In the genomic region with DNA sequence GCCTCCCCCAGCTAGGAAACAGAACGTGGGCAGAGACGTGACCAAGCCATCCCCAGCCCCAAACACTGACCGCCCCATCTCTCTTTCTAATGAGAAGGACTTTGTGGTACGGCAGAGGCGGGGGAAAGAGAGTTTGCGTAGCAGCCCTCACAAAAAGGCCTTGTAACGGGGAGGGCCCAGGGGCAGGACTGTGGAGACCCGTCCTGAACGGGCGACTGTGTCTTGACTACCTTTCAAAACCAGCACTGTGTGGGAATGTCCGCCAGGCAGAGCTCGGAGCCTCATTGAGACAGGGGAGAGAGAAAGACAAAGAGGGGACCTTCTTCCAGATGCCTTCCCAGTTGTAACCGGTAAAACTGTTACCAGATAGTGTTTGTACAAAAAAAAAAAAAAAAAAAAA, we compare ENCODE assay signal across 1 cellular context.
TF ChIP-seq lines count a peak whose summit lies in the region.

No MANE protein-coding gene starts in this region.

TF ChIP-seq in GM23338, 12 proteins besides CTCF, POLR2A, EP300 and RAD21 (continued from another document):
- TF ChIP-seq, protein P1, sequence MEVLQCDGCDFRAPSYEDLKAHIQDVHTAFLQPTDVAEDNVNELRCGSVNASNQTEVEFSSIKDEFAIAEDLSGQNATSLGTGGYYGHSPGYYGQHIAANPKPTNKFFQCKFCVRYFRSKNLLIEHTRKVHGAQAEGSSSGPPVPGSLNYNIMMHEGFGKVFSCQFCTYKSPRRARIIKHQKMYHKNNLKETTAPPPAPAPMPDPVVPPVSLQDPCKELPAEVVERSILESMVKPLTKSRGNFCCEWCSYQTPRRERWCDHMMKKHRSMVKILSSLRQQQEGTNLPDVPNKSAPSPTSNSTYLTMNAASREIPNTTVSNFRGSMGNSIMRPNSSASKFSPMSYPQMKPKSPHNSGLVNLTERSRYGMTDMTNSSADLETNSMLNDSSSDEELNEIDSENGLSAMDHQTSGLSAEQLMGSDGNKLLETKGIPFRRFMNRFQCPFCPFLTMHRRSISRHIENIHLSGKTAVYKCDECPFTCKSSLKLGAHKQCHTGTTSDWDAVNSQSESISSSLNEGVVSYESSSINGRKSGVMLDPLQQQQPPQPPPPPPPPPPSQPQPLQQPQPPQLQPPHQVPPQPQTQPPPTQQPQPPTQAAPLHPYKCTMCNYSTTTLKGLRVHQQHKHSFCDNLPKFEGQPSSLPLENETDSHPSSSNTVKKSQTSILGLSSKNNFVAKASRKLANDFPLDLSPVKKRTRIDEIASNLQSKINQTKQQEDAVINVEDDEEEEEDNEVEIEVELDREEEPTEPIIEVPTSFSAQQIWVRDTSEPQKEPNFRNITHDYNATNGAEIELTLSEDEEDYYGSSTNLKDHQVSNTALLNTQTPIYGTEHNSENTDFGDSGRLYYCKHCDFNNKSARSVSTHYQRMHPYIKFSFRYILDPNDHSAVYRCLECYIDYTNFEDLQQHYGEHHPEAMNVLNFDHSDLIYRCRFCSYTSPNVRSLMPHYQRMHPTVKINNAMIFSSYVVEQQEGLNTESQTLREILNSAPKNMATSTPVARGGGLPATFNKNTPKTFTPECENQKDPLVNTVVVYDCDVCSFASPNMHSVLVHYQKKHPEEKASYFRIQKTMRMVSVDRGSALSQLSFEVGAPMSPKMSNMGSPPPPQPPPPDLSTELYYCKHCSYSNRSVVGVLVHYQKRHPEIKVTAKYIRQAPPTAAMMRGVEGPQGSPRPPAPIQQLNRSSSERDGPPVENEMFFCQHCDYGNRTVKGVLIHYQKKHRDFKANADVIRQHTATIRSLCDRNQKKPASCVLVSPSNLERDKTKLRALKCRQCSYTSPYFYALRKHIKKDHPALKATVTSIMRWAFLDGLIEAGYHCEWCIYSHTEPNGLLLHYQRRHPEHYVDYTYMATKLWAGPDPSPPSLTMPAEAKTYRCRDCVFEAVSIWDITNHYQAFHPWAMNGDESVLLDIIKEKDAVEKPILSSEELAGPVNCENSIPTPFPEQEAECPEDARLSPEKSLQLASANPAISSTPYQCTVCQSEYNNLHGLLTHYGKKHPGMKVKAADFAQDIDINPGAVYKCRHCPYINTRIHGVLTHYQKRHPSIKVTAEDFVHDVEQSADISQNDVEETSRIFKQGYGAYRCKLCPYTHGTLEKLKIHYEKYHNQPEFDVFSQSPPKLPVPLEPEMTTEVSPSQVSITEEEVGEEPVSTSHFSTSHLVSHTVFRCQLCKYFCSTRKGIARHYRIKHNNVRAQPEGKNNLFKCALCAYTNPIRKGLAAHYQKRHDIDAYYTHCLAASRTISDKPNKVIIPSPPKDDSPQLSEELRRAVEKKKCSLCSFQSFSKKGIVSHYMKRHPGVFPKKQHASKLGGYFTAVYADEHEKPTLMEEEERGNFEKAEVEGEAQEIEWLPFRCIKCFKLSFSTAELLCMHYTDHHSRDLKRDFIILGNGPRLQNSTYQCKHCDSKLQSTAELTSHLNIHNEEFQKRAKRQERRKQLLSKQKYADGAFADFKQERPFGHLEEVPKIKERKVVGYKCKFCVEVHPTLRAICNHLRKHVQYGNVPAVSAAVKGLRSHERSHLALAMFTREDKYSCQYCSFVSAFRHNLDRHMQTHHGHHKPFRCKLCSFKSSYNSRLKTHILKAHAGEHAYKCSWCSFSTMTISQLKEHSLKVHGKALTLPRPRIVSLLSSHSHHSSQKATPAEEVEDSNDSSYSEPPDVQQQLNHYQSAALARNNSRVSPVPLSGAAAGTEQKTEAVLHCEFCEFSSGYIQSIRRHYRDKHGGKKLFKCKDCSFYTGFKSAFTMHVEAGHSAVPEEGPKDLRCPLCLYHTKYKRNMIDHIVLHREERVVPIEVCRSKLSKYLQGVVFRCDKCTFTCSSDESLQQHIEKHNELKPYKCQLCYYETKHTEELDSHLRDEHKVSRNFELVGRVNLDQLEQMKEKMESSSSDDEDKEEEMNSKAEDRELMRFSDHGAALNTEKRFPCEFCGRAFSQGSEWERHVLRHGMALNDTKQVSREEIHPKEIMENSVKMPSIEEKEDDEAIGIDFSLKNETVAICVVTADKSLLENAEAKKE (CRISPR knock-in tag; IDR thresholded peaks at IDR 0.05): no peak
- TF ChIP-seq, protein P2, sequence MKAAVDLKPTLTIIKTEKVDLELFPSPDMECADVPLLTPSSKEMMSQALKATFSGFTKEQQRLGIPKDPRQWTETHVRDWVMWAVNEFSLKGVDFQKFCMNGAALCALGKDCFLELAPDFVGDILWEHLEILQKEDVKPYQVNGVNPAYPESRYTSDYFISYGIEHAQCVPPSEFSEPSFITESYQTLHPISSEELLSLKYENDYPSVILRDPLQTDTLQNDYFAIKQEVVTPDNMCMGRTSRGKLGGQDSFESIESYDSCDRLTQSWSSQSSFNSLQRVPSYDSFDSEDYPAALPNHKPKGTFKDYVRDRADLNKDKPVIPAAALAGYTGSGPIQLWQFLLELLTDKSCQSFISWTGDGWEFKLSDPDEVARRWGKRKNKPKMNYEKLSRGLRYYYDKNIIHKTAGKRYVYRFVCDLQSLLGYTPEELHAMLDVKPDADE (IDR thresholded peaks at IDR 0.05): no peak
- no peak for TF ChIP-seq NANOG (IDR thresholded peaks at IDR 0.05; ENCODE audit: borderline replicate concordance)
